ENCODE assay signal across 10 cellular contexts in genomic region chr6:118724211-118724610, GRCh38.
DNase-seq lines count a peak whose midpoint lies in the region; ATAC-seq and TF ChIP-seq lines count a peak whose summit lies in the region.
"Had no signal": no experiment of that assay in that cellular context is flagged by ENCODE, and none has a peak within 500 bp of the region (broad histone marks: within the 10 kb centered on the region; RNA-seq: fewer than 3 reads in every experiment).

No MANE protein-coding gene starts in this region.

- H3K36me3 Mint-ChIP-seq in activated CD4-positive, alpha-beta T cell treated with anti-CD3 and anti-CD28 coated beads, Interleukin-2, amount 10 ng/mL, durations not matched to agents 7 days and 5 days (ENCODE audit: low read depth), result no peaks in the 10 kb centered on the region
- no peaks in the 10 kb centered on the region for H3K36me3 Mint-ChIP-seq in CD14-positive monocyte

- H3K79me2 ChIP-seq in MM.1S (ENCODE audit: low read length), result no peaks in the 10 kb centered on the region
- H3K79me2 ChIP-seq in parathyroid adenoma, result no peaks in the 10 kb centered on the region

- H3K27me3 Mint-ChIP-seq in activated CD4-positive, alpha-beta T cell treated with anti-CD3 and anti-CD28 coated beads, Interleukin-2, amount 10 ng/mL, durations not matched to agents 7 days and 5 days, result no peaks in the 10 kb centered on the region
- H3K27me3 Mint-ChIP-seq in CD14-positive monocyte (ENCODE audit: low read depth in 3 of 3), result peaks cover 2 to 3% (median 2%) of the 10 kb centered on the region in 3 donors

- CTCF ChIA-PET in activated CD4-positive, alpha-beta T cell treated with anti-CD3 and anti-CD28 coated beads, Interleukin-2, amount 10 ng/mL, durations not matched to agents 7 days and 5 days (lab: Charles Lee), result no interaction called here

- H3K9me2 ChIP-seq in MM.1S (replicated peaks; ENCODE audit: insufficient read depth, low read length), result no peaks in the 10 kb centered on the region

- peak overlapping the region; percentile 77 for H3K27ac Mint-ChIP-seq in activated CD4-positive, alpha-beta T cell treated with anti-CD3 and anti-CD28 coated beads, Interleukin-2, amount 10 ng/mL, durations not matched to agents 7 days and 5 days
- H3K27ac Mint-ChIP-seq in CD14-positive monocyte, result peak overlapping the region in 1 of 7 donors; percentile 16

- H2AFZ ChIP-seq in MM.1S (ENCODE audit: low read length) (peak overlapping the region; percentile 65), parathyroid adenoma (peak overlapping the region; percentile 56)

- no peak overlapping the region for H3K27ac ChIP-seq in MM.1S (ENCODE audit: low read length)
- H3K27ac ChIP-seq in parathyroid adenoma, result no peak overlapping the region

- peak; percentile 76 for ATAC-seq in HG02642 (IDR thresholded peaks at IDR 0.05; ENCODE audit: poor library complexity, unreplicated experiment)

- POLR2A ChIA-PET in activated CD4-positive, alpha-beta T cell treated with anti-CD3 and anti-CD28 coated beads, Interleukin-2, amount 10 ng/mL, durations not matched to agents 7 days and 5 days (lab: Charles Lee), result interaction anchor here (0.8 kb wide), 1 partner anchor 89 kb away, joined by 3 read pairs; no protein-coding TSS in a partner anchor

- DNase-seq in activated CD4-positive, alpha-beta T cell treated with anti-CD3 and anti-CD28 coated beads, Interleukin-2, amount 10 ng/mL, durations not matched to agents 7 days and 5 days, result no peak
- DNase-seq in activated CD4-positive, alpha-beta T cell treated with anti-CD3 and anti-CD28 coated beads, Interleukin-2, amount 50 U/mL, for 48 hours, result no peak
- DNase-seq in MM.1S (peak; percentile 63), NCI-H1105 (lab: John Stamatoyannopoulos, UW) (no peak), CD14-positive monocyte (ENCODE audit: low spot score) (no peak), amniotic stem cell (lab: John Stamatoyannopoulos, UW) (no peak)
- DNase-seq: glutamatergic neuron, NCI-H774 had no signal

- H3K4me3 ChIP-seq in MM.1S (ENCODE audit: low read length), result peak overlapping the region; percentile 30; the same call in 1 of the 2 replicates
- H3K4me3 ChIP-seq in parathyroid adenoma (ENCODE audit: low read depth, low read length), result no peak overlapping the region

- TF ChIP-seq CTCF in MM.1S (IDR thresholded peaks at IDR 0.05; ENCODE audit: low read length) (no peak), parathyroid adenoma (IDR thresholded peaks at IDR 0.05) (no peak), CD14-positive monocyte (IDR thresholded peaks at IDR 0.05) (no peak)

- H3K4me2 ChIP-seq in MM.1S (ENCODE audit: low read depth, low read length) (peak overlapping the region; percentile 73), parathyroid adenoma (ENCODE audit: low read length) (peak overlapping the region; percentile 27)

- intact Hi-C loops in CD14-positive monocyte (cut with micrococcal nuclease), result no loop called here

- H3K9me3 ChIP-seq in MM.1S (replicated peaks; ENCODE audit: insufficient read depth, low read length) (no peaks in the 10 kb centered on the region), parathyroid adenoma (ENCODE audit: control insufficient read depth, low read length) (no peaks in the 10 kb centered on the region)

- peak overlapping the region; percentile 7 for H3K4me3 Mint-ChIP-seq in activated CD4-positive, alpha-beta T cell treated with anti-CD3 and anti-CD28 coated beads, Interleukin-2, amount 10 ng/mL, durations not matched to agents 7 days and 5 days
- H3K4me3 Mint-ChIP-seq in CD14-positive monocyte, result no peak overlapping the region

- H3K27me3 ChIP-seq in MM.1S (replicated peaks; ENCODE audit: insufficient read depth, low read length), result no peaks in the 10 kb centered on the region
- H3K27me3 ChIP-seq in parathyroid adenoma (ENCODE audit: control insufficient read depth, insufficient read depth, low read length), result no peaks in the 10 kb centered on the region

- peaks cover 66% of the 10 kb centered on the region for H3K4me1 Mint-ChIP-seq in activated CD4-positive, alpha-beta T cell treated with anti-CD3 and anti-CD28 coated beads, Interleukin-2, amount 10 ng/mL, durations not matched to agents 7 days and 5 days
- peaks cover 20% of the 10 kb centered on the region for H3K4me1 Mint-ChIP-seq in CD14-positive monocyte

- H3K36me3 ChIP-seq in MM.1S (replicated peaks; ENCODE audit: insufficient read depth, low read length) (no peaks in the 10 kb centered on the region), parathyroid adenoma (ENCODE audit: control insufficient read depth, insufficient read depth, low read length) (no peaks in the 10 kb centered on the region)

- H3K9ac ChIP-seq in MM.1S (ENCODE audit: low read length) (no peak overlapping the region), parathyroid adenoma (no peak overlapping the region)

- peaks cover 5% of the 10 kb centered on the region; the same call in 1 of the 2 replicates for H3F3A ChIP-seq in MM.1S (ENCODE audit: insufficient read depth, low read length)

- H3K4me1 ChIP-seq in MM.1S (ENCODE audit: low read length), result peaks cover 20% of the 10 kb centered on the region
- peaks cover 8% of the 10 kb centered on the region for H3K4me1 ChIP-seq in parathyroid adenoma

- H3K9me3 Mint-ChIP-seq in activated CD4-positive, alpha-beta T cell treated with anti-CD3 and anti-CD28 coated beads, Interleukin-2, amount 10 ng/mL, durations not matched to agents 7 days and 5 days, result no peaks in the 10 kb centered on the region
- H3K9me3 Mint-ChIP-seq in CD14-positive monocyte, result no peaks in the 10 kb centered on the region

- H4K20me1 ChIP-seq in MM.1S (ENCODE audit: insufficient read depth, low read length), result no peaks in the 10 kb centered on the region
